In genomic region chr7:140416560-140416959, GRCh38 we compare ENCODE assay signal across 1 cellular context.
TF ChIP-seq lines count a peak whose summit lies in the region.

No MANE protein-coding gene starts in this region.

TF ChIP-seq in HepG2, 621 proteins besides CTCF, POLR2A, EP300 and RAD21:
- no peak for TF ChIP-seq SIN3A (IDR thresholded peaks at IDR 0.05; ENCODE audit: borderline replicate concordance, low read depth, low read length)
- TF ChIP-seq NBN (conservative IDR thresholded peaks at IDR 0.05), result no peak
- TF ChIP-seq NFATC3 (CRISPR knock-in tag; IDR thresholded peaks at IDR 0.05), result no peak
- no peak for TF ChIP-seq ZNF281 (CRISPR knock-in tag; IDR thresholded peaks at IDR 0.05; ENCODE audit: borderline replicate concordance)
- no peak for TF ChIP-seq PAF1 (CRISPR knock-in tag; IDR thresholded peaks at IDR 0.05)
- TF ChIP-seq TEF (CRISPR knock-in tag; IDR thresholded peaks at IDR 0.05), result no peak
- TF ChIP-seq SSRP1 (CRISPR knock-in tag; IDR thresholded peaks at IDR 0.05), result no peak
- TF ChIP-seq MAF1 (CRISPR knock-in tag; IDR thresholded peaks at IDR 0.05; ENCODE audit: borderline replicate concordance), result no peak
- TF ChIP-seq ZNF543 (CRISPR knock-in tag; IDR thresholded peaks at IDR 0.05), result no peak
- TF ChIP-seq ZNF710 (CRISPR knock-in tag; IDR thresholded peaks at IDR 0.05; ENCODE audit: borderline replicate concordance), result no peak
- no peak for TF ChIP-seq RXRB (CRISPR knock-in tag; IDR thresholded peaks at IDR 0.05; ENCODE audit: borderline replicate concordance)
- no peak for TF ChIP-seq CREB3 (CRISPR knock-in tag; IDR thresholded peaks at IDR 0.05)
- no peak for TF ChIP-seq BCL6 (CRISPR knock-in tag; IDR thresholded peaks at IDR 0.05)
- no peak for TF ChIP-seq RFXAP (CRISPR knock-in tag; IDR thresholded peaks at IDR 0.05; ENCODE audit: borderline replicate concordance)
